ENCODE assay signal across 8 cellular contexts in the genomic region with DNA sequence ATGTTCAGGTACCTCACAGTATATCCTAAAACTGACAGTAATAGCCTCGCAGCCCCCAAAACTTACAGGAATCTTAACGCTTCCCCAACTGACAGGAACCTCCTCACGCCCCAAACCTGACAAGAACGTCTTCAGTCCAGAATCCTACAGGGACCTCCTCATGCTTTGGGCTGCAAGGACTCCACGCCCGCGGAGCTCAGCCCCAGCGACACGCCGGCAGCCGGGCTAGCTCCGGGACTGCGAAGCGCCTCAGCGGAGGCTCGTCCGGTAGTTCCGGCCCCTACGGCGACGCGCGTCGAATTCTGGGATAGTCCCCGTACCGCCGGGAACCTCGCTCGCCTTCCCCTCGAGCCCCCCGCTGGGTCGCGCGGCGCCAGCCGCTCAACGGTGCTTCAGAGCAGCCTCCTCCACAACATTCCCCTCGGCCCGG. TPM values are rescaled to one million over a fixed set of nuclear protein-coding genes. Genes with fewer than 3 reads are reported as not detected.
DNase-seq lines count a peak whose midpoint lies in the region; ATAC-seq, FAIRE-seq and TF ChIP-seq lines count a peak whose summit lies in the region.

No MANE protein-coding gene starts in this region.

- no peaks in the 10 kb centered on the region for H3K27me3 ChIP-seq in A673 (replicated peaks; ENCODE audit: insufficient read depth, low read depth, low read length, poor library complexity)
- H3K27me3 ChIP-seq in iPS-18a (ENCODE audit: control insufficient read depth, insufficient read depth, low read length): no peaks in the 10 kb centered on the region

- H3K36me3 ChIP-seq in A673 (ENCODE audit: insufficient read depth, low read length, poor library complexity, severe bottlenecking) (peaks cover 11% of the 10 kb centered on the region), iPS-18a (ENCODE audit: control insufficient read depth, low read depth, low read length) (peaks cover 18% of the 10 kb centered on the region)

- H3K4me3 ChIP-seq in A673 (ENCODE audit: low read depth, low read length, poor library complexity, severe bottlenecking) (peak overlapping the region; percentile 60), astrocyte of the cerebellum (ENCODE audit: low read depth, low read length) (peak overlapping the region; percentile 64), iPS-18a (ENCODE audit: low read length) (peak overlapping the region; percentile 65), skin epidermis (peak overlapping the region; percentile 45 to 69 (median 60))

- BruUV-seq in A673 (replicated peaks; lab: Mats Ljungman, UMichigan): no TSS peak

- CTCF ChIA-PET in A673 (lab: Charles Lee): no interaction called here

- POLR2A ChIA-PET in A673 (lab: Charles Lee; ENCODE audit: low non-redundant PET): interaction anchor here (0.7 kb wide), 1 partner anchor 438 kb away, joined by 3 read pairs; no protein-coding TSS in a partner anchor

- no peak for TF ChIP-seq CTCF in A673 (conservative IDR thresholded peaks at IDR 0.05; ENCODE audit: low read depth, low read length)
- no peak for TF ChIP-seq CTCF in GM13976 (IDR thresholded peaks at IDR 0.05; ENCODE audit: borderline replicate concordance, control extremely low read depth, extremely low read depth, insufficient read depth, missing control alignments)
- TF ChIP-seq CTCF in astrocyte of the cerebellum (IDR thresholded peaks at IDR 0.05; ENCODE audit: low read depth, low read length, missing control alignments): no peak

- H3K4me1 ChIP-seq in A673 (ENCODE audit: insufficient read depth, low read length, poor library complexity, severe bottlenecking) (no peaks in the 10 kb centered on the region), iPS-18a (ENCODE audit: control insufficient read depth, low read depth, low read length) (no peaks in the 10 kb centered on the region)

- no peak for FAIRE-seq in RCC 7860 (lab: Jason Lieb, UNC)

- ATAC-seq in HG02885 (IDR thresholded peaks at IDR 0.05; ENCODE audit: poor library complexity, unreplicated experiment): peak; percentile 16

- H3K27ac ChIP-seq in A673 (ENCODE audit: low read depth, low read length, poor library complexity, severe bottlenecking): peak overlapping the region; percentile 92
- H3K27ac ChIP-seq in iPS-18a (ENCODE audit: low read length): peak overlapping the region; percentile 20
- H3K27ac ChIP-seq in skin epidermis: peak overlapping the region; percentile 87 to 98 (median 95)

- in situ Hi-C loops in GM13976 (cut with MboI; ENCODE audit: low sequenced_read_pairs, unreplicated experiment): no loop called here
- in situ Hi-C loops in astrocyte of the cerebellum (cut with HindIII; ENCODE audit: low sequenced_read_pairs): no loop called here

- H3K9me3 ChIP-seq in A673 (ENCODE audit: low read depth, low read length, poor library complexity, severe bottlenecking): no peaks in the 10 kb centered on the region
- H3K9me3 ChIP-seq in iPS-18a (ENCODE audit: control insufficient read depth, low read depth, low read length): peaks cover 3% of the 10 kb centered on the region

- intact Hi-C loops in A673 (cut with micrococcal nuclease; ENCODE audit: unreplicated experiment): loop anchor here (5.0 kb wide), 1 partner anchor 399 kb away; a partner anchor contains a TSS

- H3K9ac ChIP-seq in iPS-18a (ENCODE audit: low read length): peak overlapping the region; percentile 82

- no peak for DNase-seq in A673 (ENCODE audit: low spot score)
- peak; percentile 34 for DNase-seq in GM13976 (ENCODE audit: low spot score)
- DNase-seq in RCC 7860 (ENCODE audit: low spot score): peak; percentile 3
- DNase-seq in astrocyte of the cerebellum (ENCODE audit: low read depth): no peak
- no peak for DNase-seq in cortex of kidney (lab: John Stamatoyannopoulos, UW)

RNA-seq across cellular contexts. Expression of a gene that starts 0.6 kb away (rescaled TPM):
- 30.7 and 31.0 TPM in 2 replicates for total RNA-seq in A673 (2021)

Comparison
In these comparisons a context has a peak if more than half of its experiments do, and no peak if none do; other contexts are left out.
1. DNase-seq: peak in GM13976 (single experiment) and RCC 7860 (single experiment); none in A673 (single experiment), astrocyte of the cerebellum (single experiment) and cortex of kidney (single experiment).
2. H3K27ac ChIP-seq: peak in every context shown above with its lines; median percentile 95 in skin epidermis; 92 in A673; 20 in iPS-18a.
3. Peak in every context shown above with its lines, with median percentiles within 50 percentile points of each other: H3K4me3 ChIP-seq.